In the genomic region with DNA sequence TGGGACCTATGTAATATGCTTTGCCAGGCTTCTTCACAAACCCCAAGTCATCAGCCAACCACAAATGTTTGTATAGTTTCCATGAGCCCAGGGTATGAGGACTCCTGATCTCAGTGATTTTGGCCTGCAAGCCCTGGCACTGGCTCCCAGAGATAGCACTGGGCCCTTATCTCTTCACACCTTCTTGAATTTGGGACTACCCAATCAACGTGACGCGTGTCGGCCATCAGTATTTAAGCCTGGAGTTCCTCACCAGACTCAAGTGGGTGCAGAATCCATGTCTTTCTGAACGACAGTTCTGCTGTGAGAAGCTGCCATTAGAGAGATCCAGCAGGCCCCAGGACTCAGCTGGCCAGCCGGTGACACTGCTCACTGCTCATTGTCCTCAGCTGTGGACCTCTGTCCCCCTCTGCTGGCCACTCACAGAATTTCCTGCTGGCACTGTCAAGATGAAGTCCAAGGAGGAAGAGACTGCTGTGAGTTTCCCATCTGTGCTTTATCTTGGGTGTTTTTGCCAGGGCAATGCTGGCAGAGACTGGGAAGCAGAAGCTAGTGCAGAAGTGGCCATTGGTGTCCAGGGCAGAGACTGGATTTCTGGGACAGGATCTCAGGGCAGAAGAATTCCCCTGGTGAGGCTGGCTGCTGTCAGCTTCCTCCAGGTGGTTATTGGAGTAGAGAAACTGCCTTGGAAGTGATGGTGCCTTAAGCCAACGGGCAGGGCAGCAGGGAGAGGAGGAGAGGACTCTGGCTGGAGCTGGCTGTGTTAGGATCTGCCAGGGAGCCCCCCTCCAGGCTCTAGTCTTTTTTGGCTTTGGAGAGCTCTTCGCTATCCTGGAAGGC, we compare ENCODE assay signal across 8 cellular contexts. TPM values are rescaled to one million over a fixed set of nuclear protein-coding genes. Genes with fewer than 3 reads are reported as not detected.
DNase-seq lines count a peak whose midpoint lies in the region; ATAC-seq lines count a peak whose summit lies in the region.

No MANE protein-coding gene starts in this region.

- H3K9me3 ChIP-seq in effector memory CD4-positive, alpha-beta T cell (ENCODE audit: control insufficient read depth, low read length), result no peaks in the 10 kb centered on the region

- no peak overlapping the region for H3K4me2 ChIP-seq in mesendoderm (ENCODE audit: low read length)

- DNase-seq in ELF-1 (ENCODE audit: low read depth, low spot score), result peak; percentile 83
- peak; percentile 39 for DNase-seq in HS-5 (ENCODE audit: low read depth)
- DNase-seq in NK-92 (lab: John Stamatoyannopoulos, UW; ENCODE audit: unreplicated experiment), result peak; percentile 16
- DNase-seq in activated CD8-positive, alpha-beta memory T cell treated with anti-CD3 and anti-CD28 coated beads for 1 hour (ENCODE audit: extremely low read depth in 1 of 2, low read depth in 1 of 2), result peak; percentile 56 to 70
- DNase-seq in effector memory CD4-positive, alpha-beta T cell, result peak; percentile 61 to 69 (median 63)
- DNase-seq in mesendoderm, result peak; percentile 89
- DNase-seq in stimulated activated CD8-positive, alpha-beta memory T cell treated with anti-CD3 and anti-CD28 coated beads, Interleukin-15, amount 100 ng/mL, for 4 hours (ENCODE audit: low read depth in 2 of 2), result peak; percentile 54 to 65

- no peak overlapping the region for H2BK120ac ChIP-seq in mesendoderm (ENCODE audit: low read depth, low read length)

- H3K27ac ChIP-seq in effector memory CD4-positive, alpha-beta T cell (ENCODE audit: insufficient read depth, low read length, poor library complexity, severe bottlenecking), result no peak overlapping the region
- H3K27ac ChIP-seq in mesendoderm (ENCODE audit: low read depth, low read length), result no peak overlapping the region

- no peak overlapping the region for H4K5ac ChIP-seq in mesendoderm (ENCODE audit: low read length)

- no peak overlapping the region for H3K9ac ChIP-seq in mesendoderm (ENCODE audit: low read length)

- H2BK5ac ChIP-seq in mesendoderm (ENCODE audit: low read length), result no peak overlapping the region

- H3K56ac ChIP-seq in mesendoderm (ENCODE audit: low read length), result no peak overlapping the region

- H3K4me3 ChIP-seq in effector memory CD4-positive, alpha-beta T cell (ENCODE audit: insufficient read depth, low read depth, low read length, poor library complexity, severe bottlenecking), result no peak overlapping the region
- H3K4me3 ChIP-seq in mesendoderm (ENCODE audit: low read length), result no peak overlapping the region

- no peaks in the 10 kb centered on the region for H3K36me3 ChIP-seq in effector memory CD4-positive, alpha-beta T cell (ENCODE audit: control insufficient read depth, insufficient read depth, low read length)
- no peaks in the 10 kb centered on the region for H3K36me3 ChIP-seq in mesendoderm (ENCODE audit: control insufficient read depth, insufficient read depth, low read length)

- WGBS in mesendoderm (ENCODE audit: extremely low coverage, insufficient coverage, low lambda C conversion rate), result no CpG with 5 or more reads among the region's 8 CpGs

- no peak overlapping the region for H3K23ac ChIP-seq in mesendoderm (ENCODE audit: low read length)

- no peak for ATAC-seq in GM18909 (IDR thresholded peaks at IDR 0.05; ENCODE audit: poor library complexity, unreplicated experiment)

- no peak overlapping the region for H2AK5ac ChIP-seq in mesendoderm (ENCODE audit: low read length)

- no peak overlapping the region for H4K8ac ChIP-seq in mesendoderm (ENCODE audit: low read depth, low read length)

- H3K79me2 ChIP-seq in mesendoderm (ENCODE audit: control insufficient read depth, insufficient read depth, low read length), result no peaks in the 10 kb centered on the region

- H3K4ac ChIP-seq in mesendoderm (ENCODE audit: low read depth, low read length), result no peak overlapping the region

- no peaks in the 10 kb centered on the region for H3K79me1 ChIP-seq in mesendoderm (ENCODE audit: low read length)

- H3K4me1 ChIP-seq in effector memory CD4-positive, alpha-beta T cell (ENCODE audit: control insufficient read depth, insufficient read depth, low read length, poor library complexity, severe bottlenecking), result no peaks in the 10 kb centered on the region
- no peaks in the 10 kb centered on the region for H3K4me1 ChIP-seq in mesendoderm (ENCODE audit: control insufficient read depth, low read depth, low read length)

- H2BK15ac ChIP-seq in mesendoderm (replicated peaks; ENCODE audit: low read depth), result no peak overlapping the region

- no peak overlapping the region for H3K18ac ChIP-seq in mesendoderm (ENCODE audit: low read length)

- H3K27me3 ChIP-seq in effector memory CD4-positive, alpha-beta T cell (replicated peaks; ENCODE audit: control insufficient read depth, insufficient read depth, low read length, poor library complexity, severe bottlenecking), result no peaks in the 10 kb centered on the region
- no peaks in the 10 kb centered on the region for H3K27me3 ChIP-seq in mesendoderm (ENCODE audit: insufficient read depth, low read length, poor library complexity)

RNA-seq across cellular contexts. Expression of a gene that starts 28.4 kb away (rescaled TPM):
- polyA plus RNA-seq in mesendoderm (2013, experiment 1 of 2), result 3.2 TPM
- polyA plus RNA-seq in mesendoderm (2013, experiment 2 of 2), result 3.2 TPM

RNA-seq across cellular contexts. Expression of a gene that starts 44.7 kb away (rescaled TPM):
- 3.8 TPM for polyA plus RNA-seq in mesendoderm (2013, experiment 1 of 2)
- 3.6 TPM for polyA plus RNA-seq in mesendoderm (2013, experiment 2 of 2)

Comparison
In these comparisons a context has a peak if more than half of its experiments do, and no peak if none do; other contexts are left out.
1. DNase-seq: peak in every context shown above with its lines; median percentile 89 in mesendoderm; 83 in ELF-1; 63 in activated CD8-positive, alpha-beta memory T cell treated with anti-CD3 and anti-CD28 coated beads for 1 hour; 63 in effector memory CD4-positive, alpha-beta T cell; 60 in stimulated activated CD8-positive, alpha-beta memory T cell treated with anti-CD3 and anti-CD28 coated beads, Interleukin-15, amount 100 ng/mL, for 4 hours; 39 in HS-5; 16 in NK-92.